8 cellular contexts compared by ENCODE assay signal in genomic region chr6:55528624-55529023, GRCh38.
DNase-seq lines count a peak whose midpoint lies in the region; ATAC-seq and TF ChIP-seq lines count a peak whose summit lies in the region.

No MANE protein-coding gene starts in this region.

- peak; percentile 33 for TF ChIP-seq CTCF in AG09309 (IDR thresholded peaks at IDR 0.05; ENCODE audit: control insufficient read depth, insufficient read depth, low read depth, low read length, missing control alignments)
- peak; percentile 52 for TF ChIP-seq CTCF in brain microvascular endothelial cell (IDR thresholded peaks at IDR 0.05; ENCODE audit: low read depth, low read length, missing control alignments)
- TF ChIP-seq CTCF in retinal pigment epithelial cell (conservative IDR thresholded peaks at IDR 0.05; ENCODE audit: low read depth, low read length) = peak; percentile 59

- no peak overlapping the region for H3K27ac ChIP-seq in brain microvascular endothelial cell

- DNase-seq in AG09309 (ENCODE audit: low read depth) (no peak), Kasumi-1 (lab: John Stamatoyannopoulos, UW) (peak; percentile 47 to 57), brain microvascular endothelial cell (peak; percentile 35), retinal pigment epithelial cell (ENCODE audit: low read depth) (no peak), UCSD-AML1 (lab: John Stamatoyannopoulos, UW; ENCODE audit: unreplicated experiment) (no peak), COLO668 (lab: John Stamatoyannopoulos, UW; ENCODE audit: unreplicated experiment) (no peak)

- H3K27me3 ChIP-seq in brain microvascular endothelial cell (replicated peaks) = no peaks in the 10 kb centered on the region

- no peaks in the 10 kb centered on the region for H3K36me3 ChIP-seq in brain microvascular endothelial cell (replicated peaks)

- peak; percentile 92 for ATAC-seq in GM19395 (IDR thresholded peaks at IDR 0.05; ENCODE audit: unreplicated experiment)
- ATAC-seq in HG03139 (IDR thresholded peaks at IDR 0.05; ENCODE audit: unreplicated experiment) = no peak

- in situ Hi-C loops in brain microvascular endothelial cell (cut with HindIII; ENCODE audit: low pct_ligation_motif_present, low sequenced_read_pairs) = no loop called here

- H3K4me3 ChIP-seq in AG09309 (ENCODE audit: control insufficient read depth, low read depth, low read length) (no peak overlapping the region), brain microvascular endothelial cell (ENCODE audit: low read depth, low read length) (no peak overlapping the region), retinal pigment epithelial cell (ENCODE audit: low read length) (no peak overlapping the region)

Comparison
In these comparisons a context has a peak if more than half of its experiments do, and no peak if none do; other contexts are left out.
1. DNase-seq: peak in Kasumi-1 (2 of 2) and brain microvascular endothelial cell (single experiment); none in AG09309 (single experiment), retinal pigment epithelial cell (single experiment), UCSD-AML1 (single experiment) and COLO668 (single experiment).
2. Peak in every context shown above with its lines, with median percentiles within 50 percentile points of each other: CTCF ChIP-seq.